ENCODE assay signal across 8 cellular contexts in genomic region chr13:108961542-108962125, GRCh38.
A peak's percentile ranks its signal among the peaks of the same experiment; 100 is the strongest.
DNase-seq lines count a peak whose midpoint lies in the region; ATAC-seq and TF ChIP-seq lines count a peak whose summit lies in the region.

No MANE protein-coding gene starts in this region.

- H2AFZ ChIP-seq in SU-DHL-6 (ENCODE audit: low read depth, low read length, severe bottlenecking), result no peak overlapping the region

- no peak overlapping the region for H3K4me3 Mint-ChIP-seq in CD4-positive, CD25-positive, alpha-beta regulatory T cell

- no peaks in the 10 kb centered on the region for H3K36me3 Mint-ChIP-seq in CD4-positive, CD25-positive, alpha-beta regulatory T cell

- no peaks in the 10 kb centered on the region for H3K9me2 ChIP-seq in SU-DHL-6 (replicated peaks; ENCODE audit: insufficient read depth, low read length)

- H3K4me1 Mint-ChIP-seq in CD4-positive, CD25-positive, alpha-beta regulatory T cell, result peaks cover 0 to 2% (median 0%) of the 10 kb centered on the region in 4 donors

- H3F3A ChIP-seq in SU-DHL-6 (ENCODE audit: insufficient read depth), result no peaks in the 10 kb centered on the region

- no peaks in the 10 kb centered on the region for H4K20me1 ChIP-seq in SU-DHL-6 (ENCODE audit: low read depth, low read length)

- H3K4me3 ChIP-seq in CD4-positive, CD25-positive, alpha-beta regulatory T cell (ENCODE audit: low read depth, low read length), result no peak overlapping the region
- H3K4me3 ChIP-seq in SU-DHL-6 (ENCODE audit: insufficient read depth, low read length, poor library complexity, severe bottlenecking) (no peak overlapping the region), fibroblast of villous mesenchyme (ENCODE audit: low read depth, low read length) (no peak overlapping the region)

- no peak overlapping the region for H3K27ac ChIP-seq in CD4-positive, CD25-positive, alpha-beta regulatory T cell (ENCODE audit: insufficient read depth, low read length, poor library complexity, severe bottlenecking)
- H3K27ac ChIP-seq in SU-DHL-6 (ENCODE audit: low read depth, low read length), result no peak overlapping the region

- TF ChIP-seq CTCF in SU-DHL-6 (IDR thresholded peaks at IDR 0.05; ENCODE audit: insufficient read depth, low read length, poor library complexity, severe bottlenecking) (peak; percentile 56), fibroblast of villous mesenchyme (IDR thresholded peaks at IDR 0.05; ENCODE audit: insufficient read depth, low read depth, low read length) (peak; percentile 82), omental fat pad (IDR thresholded peaks at IDR 0.05) (peak in 2 of 3 donors; percentile 44 to 72)

- no peaks in the 10 kb centered on the region for H3K27me3 Mint-ChIP-seq in CD4-positive, CD25-positive, alpha-beta regulatory T cell

- H3K9ac ChIP-seq in SU-DHL-6 (ENCODE audit: low read length), result no peak overlapping the region

- H3K9me3 ChIP-seq in CD4-positive, CD25-positive, alpha-beta regulatory T cell (ENCODE audit: control insufficient read depth in 2 of 2, low read length in 2 of 2), result no peaks in the 10 kb centered on the region
- no peaks in the 10 kb centered on the region for H3K9me3 ChIP-seq in SU-DHL-6 (ENCODE audit: insufficient read depth, low read length)

- H3K27me3 ChIP-seq in CD4-positive, CD25-positive, alpha-beta regulatory T cell (ENCODE audit: control insufficient read depth, insufficient read depth, low read length), result no peaks in the 10 kb centered on the region
- no peaks in the 10 kb centered on the region for H3K27me3 ChIP-seq in SU-DHL-6 (ENCODE audit: low read length)

- H3K9me3 Mint-ChIP-seq in CD4-positive, CD25-positive, alpha-beta regulatory T cell, result no peaks in the 10 kb centered on the region

- no peaks in the 10 kb centered on the region for H3K36me3 ChIP-seq in CD4-positive, CD25-positive, alpha-beta regulatory T cell (ENCODE audit: control insufficient read depth, insufficient read depth, low read length)
- no peaks in the 10 kb centered on the region for H3K36me3 ChIP-seq in SU-DHL-6 (ENCODE audit: low read length)

- peak in 2 of 3 donors; percentile 49 to 60 for DNase-seq in CD4-positive, CD25-positive, alpha-beta regulatory T cell
- DNase-seq in NCI-H1105 treated with DMSO at 0.1 percent for 48 hours (lab: John Stamatoyannopoulos, UW), result peak; percentile 90
- DNase-seq in fibroblast of villous mesenchyme (ENCODE audit: low read depth), result peak; percentile 72
- no peak for DNase-seq in omental fat pad (ENCODE audit: low spot score)
- no peak for DNase-seq in islet precursor cell

- no peak overlapping the region for H3K4me2 ChIP-seq in SU-DHL-6 (ENCODE audit: low read depth, low read length, poor library complexity, severe bottlenecking)

- ATAC-seq in CD4-positive, CD25-positive, alpha-beta regulatory T cell (ENCODE audit: low read depth in 2 of 2), result peak in 1 of 2 donors; percentile 50
- ATAC-seq in GM18508 (IDR thresholded peaks at IDR 0.05; ENCODE audit: insufficient read depth, unreplicated experiment) (peak; percentile 98), HG02798 (IDR thresholded peaks at IDR 0.05; ENCODE audit: poor library complexity, unreplicated experiment) (peak; percentile 93), omental fat pad (ENCODE audit: low FRiP score) (peak; percentile 29)

- H3K4me1 ChIP-seq in CD4-positive, CD25-positive, alpha-beta regulatory T cell (ENCODE audit: control insufficient read depth, insufficient read depth, low read length, poor library complexity, severe bottlenecking), result no peaks in the 10 kb centered on the region

- H3K27ac Mint-ChIP-seq in CD4-positive, CD25-positive, alpha-beta regulatory T cell, result no peak overlapping the region

- H3K79me2 ChIP-seq in SU-DHL-6 (ENCODE audit: insufficient read depth, low read length), result no peaks in the 10 kb centered on the region

Comparison
In these comparisons a context has a peak if more than half of its experiments do, and no peak if none do; other contexts are left out.
1. DNase-seq: peak in CD4-positive, CD25-positive, alpha-beta regulatory T cell (2 of 3), NCI-H1105 treated with DMSO at 0.1 percent for 48 hours (single experiment) and fibroblast of villous mesenchyme (single experiment); none in omental fat pad (single experiment) and islet precursor cell (single experiment).
2. Peak in every context shown above with its lines, with median percentiles within 50 percentile points of each other: CTCF ChIP-seq.